ENCODE assay signal across 1 cellular context in the genomic region with DNA sequence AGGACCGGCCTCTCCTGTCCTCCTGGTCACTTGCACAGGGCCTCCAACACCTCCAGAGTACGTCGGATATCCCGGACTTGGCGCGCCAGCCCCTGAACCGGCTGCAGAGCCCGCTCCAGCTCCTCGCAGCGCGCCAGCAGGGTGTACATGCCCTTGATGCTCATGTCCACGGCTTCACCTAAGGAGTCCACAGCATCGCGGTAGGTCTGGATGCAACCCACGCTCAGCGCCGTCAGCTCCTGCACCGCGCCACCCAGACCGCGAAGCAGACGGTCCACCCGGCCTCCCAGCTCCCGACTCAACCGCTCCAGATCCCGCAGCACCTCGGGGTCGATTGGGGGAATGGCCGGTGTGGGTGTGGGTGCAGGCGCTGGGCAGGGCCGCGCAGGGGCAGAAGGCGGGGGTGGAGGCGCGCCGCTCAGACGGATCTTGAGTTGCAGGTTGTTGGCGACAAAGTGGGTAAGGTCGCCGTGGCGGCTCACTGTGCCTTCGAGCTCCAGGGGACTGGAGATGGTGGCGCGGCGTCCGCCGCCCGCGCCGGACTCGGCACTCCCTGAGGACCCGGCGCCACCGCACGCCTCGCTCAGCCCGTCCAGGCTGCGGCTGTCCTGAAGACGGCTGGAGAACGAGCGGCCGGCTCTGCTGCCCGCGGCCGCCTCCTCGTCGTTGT.
TF ChIP-seq lines count a peak whose summit lies in the region.

No MANE protein-coding gene starts in this region.

TF ChIP-seq in liver, 16 proteins besides CTCF, POLR2A, EP300 and RAD21 (continued from another document):
- TF ChIP-seq, protein P1, sequence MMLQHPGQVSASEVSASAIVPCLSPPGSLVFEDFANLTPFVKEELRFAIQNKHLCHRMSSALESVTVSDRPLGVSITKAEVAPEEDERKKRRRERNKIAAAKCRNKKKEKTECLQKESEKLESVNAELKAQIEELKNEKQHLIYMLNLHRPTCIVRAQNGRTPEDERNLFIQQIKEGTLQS (IDR thresholded peaks at IDR 0.05): no peak
- TF ChIP-seq GABPA (IDR thresholded peaks at IDR 0.05 in 1 of 2, conservative IDR thresholded peaks at IDR 0.05 in 1 of 2) (no peak), HNF4A (conservative IDR thresholded peaks at IDR 0.05) (no peak), EGR1 (IDR thresholded peaks at IDR 0.05; ENCODE audit: low read depth in 2 of 2) (no peak), YY1 (IDR thresholded peaks at IDR 0.05) (no peak), JUND (IDR thresholded peaks at IDR 0.05) (no peak), TAF1 (conservative IDR thresholded peaks at IDR 0.05) (no peak), FOXA1 (IDR thresholded peaks at IDR 0.05) (no peak)
TF ChIP-seq in liver: peak in this region for 0.
